ENCODE assay signal across 37 cellular contexts in the genomic region with DNA sequence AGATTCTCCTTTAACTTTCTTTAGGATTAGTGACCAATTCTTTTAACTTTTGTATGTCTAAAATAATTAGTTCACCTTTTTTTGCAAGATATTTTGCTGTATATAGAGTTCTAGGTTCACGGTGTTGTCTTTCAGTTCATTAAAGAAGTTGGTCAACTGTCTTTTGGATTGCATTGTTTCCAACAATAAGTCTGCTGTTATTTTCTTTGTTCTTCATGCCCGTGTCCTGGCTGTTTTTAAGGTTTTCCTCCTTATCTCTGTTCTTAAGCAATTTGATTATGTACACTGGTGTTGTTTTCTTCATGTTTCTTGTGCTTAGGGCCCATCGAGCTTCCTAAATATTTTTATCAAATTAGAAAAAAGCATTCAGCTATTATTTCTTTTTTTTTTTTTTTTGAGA.
"Had no signal": no experiment of that assay in that cellular context is flagged by ENCODE, and none has a peak within 500 bp of the region (broad histone marks: within the 10 kb centered on the region; RNA-seq: fewer than 3 reads in every experiment).

No MANE protein-coding gene starts in this region.

- H3K36me3 ChIP-seq: adrenal gland, cardiac muscle cell had no signal

- H3K36me3 Mint-ChIP-seq: activated CD4-positive, alpha-beta memory T cell treated with anti-CD3 and anti-CD28 coated beads for 36 hours; activated naive CD4-positive, alpha-beta T cell treated with anti-CD3 and anti-CD28 coated beads, Interleukin-2, amount 50 U/mL, for 72 hours; activated naive CD8-positive, alpha-beta T cell treated with anti-CD3 and anti-CD28 coated beads for 36 hours; brain had no signal

- H3K27me3 ChIP-seq: adrenal gland, cardiac muscle cell had no signal

- H3K4me3 ChIP-seq: adrenal gland, cardiac muscle cell had no signal

- H3K27ac ChIP-seq: adrenal gland, cardiac muscle cell, VCaP had no signal

- H3K4me1 ChIP-seq: adrenal gland had no signal

- H3K4me3 Mint-ChIP-seq: activated CD4-positive, alpha-beta memory T cell treated with anti-CD3 and anti-CD28 coated beads for 36 hours; activated CD4-positive, alpha-beta T cell treated with anti-CD3 and anti-CD28 coated beads, Interleukin-2, amount 10 ng/mL, durations not matched to agents 24 days and 14 days; activated CD8-positive, alpha-beta T cell treated with anti-CD3 and anti-CD28 coated beads for 36 hours; activated naive CD4-positive, alpha-beta T cell treated with anti-CD3 and anti-CD28 coated beads for 36 hours; activated naive CD8-positive, alpha-beta T cell treated with anti-CD3 and anti-CD28 coated beads for 36 hours; activated T-cell treated with anti-CD3 and anti-CD28 coated beads, Interleukin-2, amount 50 U/mL, for 4 hours; activated T-cell treated with anti-CD3 and anti-CD28 coated beads, Interleukin-2, amount 50 U/mL, for 72 hours; activated T-helper 1 cell treated with anti-CD3 and anti-CD28 coated beads, Interleukin-12 subunit alpha, Interleukin-12 subunit beta, Interleukin-2, Interleukin-4 antibody, amounts not matched to agents 30 ng/mL and 10 ng/mL and 1 ng/mL, durations not matched to agents 14 hours and 24 hours and 36 hours; activated T-helper 17 cell treated with anti-CD3 and anti-CD28 coated beads, Interleukin-2, amount 50 U/mL, for 72 hours; brain; central memory CD8-positive, alpha-beta T cell; T-helper 1 cell treated with Interleukin-12 subunit alpha and Interleukin-12 subunit beta and Interleukin-4 antibody, amounts not matched to agents 30 μg/mL and 1 μg/mL, for 36 hours; T-helper 2 cell treated with Interferon-gamma antibody and Interleukin-4, amounts not matched to agents 5 μg/mL and 100 μg/mL, for 36 hours had no signal

- FAIRE-seq: bronchial epithelial cell, TTC549 had no signal

- ATAC-seq: activated CD8-positive, alpha-beta T cell treated with anti-CD3 and anti-CD28 coated beads for 36 hours; activated naive CD4-positive, alpha-beta T cell treated with anti-CD3 and anti-CD28 coated beads, Interleukin-2, amount 50 U/mL, for 72 hours; activated T-cell treated with anti-CD3 and anti-CD28 coated beads, Interleukin-2, amount 50 U/mL, for 4 hours; activated T-cell treated with anti-CD3 and anti-CD28 coated beads, Interleukin-2, amount 50 U/mL, for 72 hours; activated T-helper 17 cell treated with anti-CD3 and anti-CD28 coated beads, Interleukin-2, amount 50 U/mL, for 72 hours had no signal

- H3K27ac Mint-ChIP-seq: activated CD4-positive, alpha-beta memory T cell treated with anti-CD3 and anti-CD28 coated beads for 36 hours; activated CD4-positive, alpha-beta T cell treated with anti-CD3 and anti-CD28 coated beads, Interleukin-2, amount 10 ng/mL, durations not matched to agents 24 days and 14 days; activated CD8-positive, alpha-beta T cell treated with anti-CD3 and anti-CD28 coated beads for 36 hours; activated naive CD4-positive, alpha-beta T cell treated with anti-CD3 and anti-CD28 coated beads for 36 hours; activated naive CD4-positive, alpha-beta T cell treated with anti-CD3 and anti-CD28 coated beads, Interleukin-2, amount 50 U/mL, for 72 hours; activated naive CD8-positive, alpha-beta T cell treated with anti-CD3 and anti-CD28 coated beads for 36 hours; activated T-cell treated with anti-CD3 and anti-CD28 coated beads, Interleukin-2, amount 50 U/mL, for 72 hours; activated T-helper 1 cell treated with anti-CD3 and anti-CD28 coated beads, Interleukin-12 subunit alpha, Interleukin-12 subunit beta, Interleukin-2, Interleukin-4 antibody, amounts not matched to agents 30 ng/mL and 10 ng/mL and 1 ng/mL, durations not matched to agents 14 hours and 24 hours and 36 hours; activated T-helper 17 cell treated with anti-CD3 and anti-CD28 coated beads, Interleukin-2, amount 50 U/mL, for 72 hours; brain; T-helper 1 cell treated with Interleukin-12 subunit alpha and Interleukin-12 subunit beta and Interleukin-4 antibody, amounts not matched to agents 30 μg/mL and 1 μg/mL, for 36 hours; T-helper 2 cell treated with Interferon-gamma antibody and Interleukin-4, amounts not matched to agents 5 μg/mL and 100 μg/mL, for 36 hours had no signal

- H3K27me3 Mint-ChIP-seq: activated CD4-positive, alpha-beta memory T cell treated with anti-CD3 and anti-CD28 coated beads for 36 hours; activated CD4-positive, alpha-beta T cell treated with anti-CD3 and anti-CD28 coated beads, Interleukin-2, amount 10 ng/mL, durations not matched to agents 24 days and 14 days; activated CD8-positive, alpha-beta T cell treated with anti-CD3 and anti-CD28 coated beads for 36 hours; activated naive CD8-positive, alpha-beta T cell treated with anti-CD3 and anti-CD28 coated beads for 36 hours; activated T-helper 17 cell treated with anti-CD3 and anti-CD28 coated beads, Interleukin-2, amount 50 U/mL, for 72 hours; central memory CD8-positive, alpha-beta T cell had no signal

- H3K9me3 ChIP-seq: adrenal gland had no signal

- H3K9me3 Mint-ChIP-seq: activated CD4-positive, alpha-beta memory T cell treated with anti-CD3 and anti-CD28 coated beads for 36 hours; activated CD4-positive, alpha-beta T cell treated with anti-CD3 and anti-CD28 coated beads, Interleukin-2, amount 10 ng/mL, durations not matched to agents 24 days and 14 days; activated CD8-positive, alpha-beta T cell treated with anti-CD3 and anti-CD28 coated beads for 36 hours; activated naive CD4-positive, alpha-beta T cell treated with anti-CD3 and anti-CD28 coated beads for 36 hours; activated naive CD8-positive, alpha-beta T cell treated with anti-CD3 and anti-CD28 coated beads for 36 hours; activated T-cell treated with anti-CD3 and anti-CD28 coated beads, Interleukin-2, amount 50 U/mL, for 4 hours; activated T-cell treated with anti-CD3 and anti-CD28 coated beads, Interleukin-2, amount 50 U/mL, for 72 hours; activated T-helper 1 cell treated with anti-CD3 and anti-CD28 coated beads, Interleukin-12 subunit alpha, Interleukin-12 subunit beta, Interleukin-2, Interleukin-4 antibody, amounts not matched to agents 30 ng/mL and 10 ng/mL and 1 ng/mL, durations not matched to agents 14 hours and 24 hours and 36 hours; activated T-helper 17 cell treated with anti-CD3 and anti-CD28 coated beads, Interleukin-2, amount 50 U/mL, for 72 hours; brain; central memory CD8-positive, alpha-beta T cell; T-helper 1 cell treated with Interleukin-12 subunit alpha and Interleukin-12 subunit beta and Interleukin-4 antibody, amounts not matched to agents 30 μg/mL and 1 μg/mL, for 36 hours; T-helper 2 cell treated with Interferon-gamma antibody and Interleukin-4, amounts not matched to agents 5 μg/mL and 100 μg/mL, for 36 hours had no signal

- DNase-seq: activated CD4-positive, alpha-beta memory T cell treated with anti-CD3 and anti-CD28 coated beads for 36 hours; activated CD4-positive, alpha-beta T cell treated with anti-CD3 and anti-CD28 coated beads for 4 hours; activated CD4-positive, alpha-beta T cell treated with anti-CD3 and anti-CD28 coated beads, Interleukin-2, amount 10 ng/mL, durations not matched to agents 24 days and 14 days; activated CD4-positive, alpha-beta T cell treated with anti-CD3 and anti-CD28 coated beads, Interleukin-2, amount 50 U/mL, for 1 hour; activated CD4-positive, alpha-beta T cell treated with anti-CD3 and anti-CD28 coated beads, Interleukin-2, amount 50 U/mL, for 4 hours; activated CD4-positive, CD25-positive, alpha-beta regulatory T cell treated with anti-CD3 and anti-CD28 coated beads, Interleukin-2, amount 50 U/mL, for 72 hours; activated CD8-positive, alpha-beta memory T cell treated with anti-CD3 and anti-CD28 coated beads, Interleukin-2, amount 50 U/mL, for 4 hours; activated CD8-positive, alpha-beta T cell treated with anti-CD3 and anti-CD28 coated beads for 36 hours; activated effector memory CD4-positive, alpha-beta T cell treated with anti-CD3 and anti-CD28 coated beads, Interleukin-2, amount 50 U/mL, for 16 hours; activated gamma-delta T cell treated with Interleukin-2 at 50 U/mL for 16 hours; activated naive CD4-positive, alpha-beta T cell; activated naive CD4-positive, alpha-beta T cell treated with anti-CD3 and anti-CD28 coated beads for 36 hours; activated naive CD4-positive, alpha-beta T cell treated with anti-CD3 and anti-CD28 coated beads, Interleukin-2, amount 50 U/mL, for 16 hours; activated naive CD8-positive, alpha-beta T cell treated with anti-CD3 and anti-CD28 coated beads for 36 hours; activated T-cell treated with anti-CD3 and anti-CD28 coated beads for 4 hours; activated T-cell treated with anti-CD3 and anti-CD28 coated beads, Interleukin-2, amount 50 U/mL, for 1 hour; activated T-cell treated with anti-CD3 and anti-CD28 coated beads, Interleukin-2, amount 50 U/mL, for 4 hours; activated T-cell treated with anti-CD3 and anti-CD28 coated beads, Interleukin-2, amount 50 U/mL, for 72 hours; adrenal gland; amniotic stem cell; aorta; caudate nucleus; cerebellar nuclear complex; T-helper 1 cell; T-helper 2 cell; T-helper 9 cell had no signal
